ENCODE assay signal across 8 cellular contexts in the genomic region with DNA sequence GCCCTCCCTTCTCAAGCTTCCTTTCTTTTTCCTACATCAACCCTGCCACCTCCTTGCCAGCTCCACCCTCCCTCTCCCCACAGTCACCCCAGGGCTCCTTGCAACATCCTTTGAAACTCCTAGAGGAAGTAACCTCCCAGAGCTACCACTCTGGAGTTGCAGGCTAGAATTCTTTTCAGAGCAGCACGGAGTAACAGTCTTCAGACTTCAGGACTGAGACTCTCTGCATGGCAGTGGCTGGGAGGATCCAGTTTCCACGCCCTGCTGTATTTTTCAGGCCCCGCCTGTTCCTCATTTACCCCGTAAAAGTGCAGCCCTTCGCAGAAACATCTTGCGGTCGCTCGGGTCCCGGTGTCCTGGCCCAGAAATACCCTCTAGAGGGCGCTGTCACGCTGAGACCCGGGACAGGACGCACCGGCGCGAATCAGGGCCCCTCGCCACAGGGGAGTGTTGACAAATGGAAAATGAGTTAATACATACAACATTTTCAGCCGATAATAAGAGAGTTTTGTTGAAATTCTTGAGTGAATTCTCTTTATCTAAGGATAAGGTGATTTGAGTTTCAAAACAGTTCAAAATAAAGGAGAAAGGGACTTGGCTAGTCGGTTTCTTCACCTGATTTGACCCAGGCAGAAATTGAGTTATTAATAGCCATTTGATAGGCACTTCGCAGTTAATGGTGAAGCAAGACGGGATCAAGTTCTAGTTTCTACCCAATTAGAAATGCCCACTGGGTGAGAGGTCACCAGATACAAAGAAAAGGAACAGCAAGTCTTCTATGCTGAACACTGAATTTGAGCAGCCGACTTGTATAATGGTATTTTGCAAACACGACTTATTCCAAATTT. TPM values are rescaled to one million over a fixed set of nuclear protein-coding genes. Genes with fewer than 3 reads are reported as not detected.
A peak's percentile ranks its signal among the peaks of the same experiment; 100 is the strongest.
DNase-seq lines count a peak whose midpoint lies in the region; ATAC-seq and TF ChIP-seq lines count a peak whose summit lies in the region.

No MANE protein-coding gene starts in this region.

- TF ChIP-seq CTCF in AG04450 (IDR thresholded peaks at IDR 0.05; ENCODE audit: low read depth, low read length): peak; percentile 82

- CTCF ChIA-PET in AG04450 (lab: Charles Lee): interaction anchor here (0.6 to 11.4 kb wide), 34 partner anchors 8 to 1045 kb away, joined by 3 to 204 read pairs (median 4); a partner anchor contains a TSS

- peaks cover 4% of the 10 kb centered on the region for H3K4me1 ChIP-seq in effector memory CD4-positive, alpha-beta T cell (ENCODE audit: control insufficient read depth, insufficient read depth, low read length, poor library complexity, severe bottlenecking)

- peak overlapping the region; percentile 39 for H3K4me3 ChIP-seq in AG04450 (ENCODE audit: low read depth, low read length)
- H3K4me3 ChIP-seq in effector memory CD4-positive, alpha-beta T cell (ENCODE audit: insufficient read depth, low read depth, low read length, poor library complexity, severe bottlenecking): no peak overlapping the region

- no peaks in the 10 kb centered on the region for H3K36me3 ChIP-seq in effector memory CD4-positive, alpha-beta T cell (ENCODE audit: control insufficient read depth, insufficient read depth, low read length)

- POLR2A ChIA-PET in AG04450 (lab: Yijun Ruan, JAX): interaction anchor here (0.6 to 1.0 kb wide), 2 partner anchors 9 to 101 kb away, joined by 3 to 5 read pairs; no protein-coding TSS in a partner anchor

- H3K27me3 ChIP-seq in AG04450 (ENCODE audit: control insufficient read depth, insufficient read depth, low read length): peaks cover 21% of the 10 kb centered on the region
- H3K27me3 ChIP-seq in effector memory CD4-positive, alpha-beta T cell (replicated peaks; ENCODE audit: control insufficient read depth, insufficient read depth, low read length, poor library complexity, severe bottlenecking): peaks cover 2% of the 10 kb centered on the region

- no peaks in the 10 kb centered on the region for H3K9me3 ChIP-seq in AG04450 (ENCODE audit: control insufficient read depth, insufficient read depth, low read length)
- no peaks in the 10 kb centered on the region for H3K9me3 ChIP-seq in effector memory CD4-positive, alpha-beta T cell (ENCODE audit: control insufficient read depth, low read length)

- ATAC-seq in GM18861 (IDR thresholded peaks at IDR 0.05; ENCODE audit: unreplicated experiment) (peak; percentile 82), HG03342 (IDR thresholded peaks at IDR 0.05; ENCODE audit: unreplicated experiment) (peak; percentile 90)

- DNase-seq in AG04450 (ENCODE audit: low read depth, low spot score): peak; percentile 50
- DNase-seq in NOMO-1 treated with DMSO at 0.1 percent for 48 hours (lab: John Stamatoyannopoulos, UW; ENCODE audit: unreplicated experiment): peak; percentile 95
- DNase-seq in activated CD8-positive, alpha-beta memory T cell treated with anti-CD3 and anti-CD28 coated beads for 4 hours (ENCODE audit: low read depth in 2 of 2): peak; percentile 54 to 62
- peak; percentile 50 to 67 (median 59) for DNase-seq in effector memory CD4-positive, alpha-beta T cell
- peak; percentile 91 for DNase-seq in mesenteric fat pad (ENCODE audit: low spot score)
- peak; percentile 52 to 66 for DNase-seq in stimulated activated CD8-positive, alpha-beta memory T cell treated with anti-CD3 and anti-CD28 coated beads, Interleukin-15, amount 100 ng/mL, for 4 hours (ENCODE audit: low read depth in 2 of 2)

- peak overlapping the region; percentile 39 for H3K27ac ChIP-seq in AG04450 (ENCODE audit: low read depth, low read length)
- no peak overlapping the region for H3K27ac ChIP-seq in effector memory CD4-positive, alpha-beta T cell (ENCODE audit: insufficient read depth, low read length, poor library complexity, severe bottlenecking)

RNA-seq across cellular contexts. Expression of gene NTSR2, which starts 18.5 kb away (rescaled TPM):
- not detected in 2 replicates for polyA plus RNA-seq in AG04450 (2011; rRNA removed)
- polyA minus RNA-seq in AG04450 (2011; rRNA and poly(A)+ RNA removed): not detected in 2 replicates
- total RNA-seq in mesenteric fat pad: not detected

RNA-seq across cellular contexts. Expression of gene LPIN1, which starts 58.0 kb away (rescaled TPM):
- polyA plus RNA-seq in AG04450 (2011; rRNA removed): 34.6 and 40.5 TPM in 2 replicates
- polyA minus RNA-seq in AG04450 (2011; rRNA and poly(A)+ RNA removed): 29.8 and 32.7 TPM in 2 replicates
- total RNA-seq in mesenteric fat pad: 198 TPM
